8 cellular contexts compared by ENCODE assay signal in genomic region chr7:34928052-34928451, GRCh38.
A peak's percentile ranks its signal among the peaks of the same experiment; 100 is the strongest.
DNase-seq lines count a peak whose midpoint lies in the region; ATAC-seq and TF ChIP-seq lines count a peak whose summit lies in the region.

No MANE protein-coding gene starts in this region.

- in situ Hi-C loops in brain microvascular endothelial cell (cut with HindIII; ENCODE audit: low pct_ligation_motif_present, low sequenced_read_pairs), result no loop called here

- H3K79me2 ChIP-seq in SU-DHL-6 (ENCODE audit: insufficient read depth, low read length), result no peaks in the 10 kb centered on the region

- no peak overlapping the region for H3K9ac ChIP-seq in SU-DHL-6 (ENCODE audit: low read length)

- DNase-seq in C1 segment of cervical spinal cord (lab: John Stamatoyannopoulos, UW) (peak in 10 of 14 donors; percentile 3 to 74 (median 40)), brain microvascular endothelial cell (peak; percentile 33), medulla oblongata (ENCODE audit: extremely low spot score) (peak; percentile 75), type B pancreatic cell (ENCODE audit: extremely low spot score, unreplicated experiment) (no peak), cerebellum (ENCODE audit: low spot score) (no peak)

- no peaks in the 10 kb centered on the region for H3F3A ChIP-seq in SU-DHL-6 (ENCODE audit: insufficient read depth)

- H3K27ac ChIP-seq in SU-DHL-6 (ENCODE audit: low read depth, low read length) (no peak overlapping the region), brain microvascular endothelial cell (no peak overlapping the region)

- ATAC-seq in GM18909 (IDR thresholded peaks at IDR 0.05; ENCODE audit: poor library complexity, unreplicated experiment), result peak; percentile 88
- peak; percentile 61 for ATAC-seq in HG03139 (IDR thresholded peaks at IDR 0.05; ENCODE audit: unreplicated experiment)

- H3K9me2 ChIP-seq in SU-DHL-6 (replicated peaks; ENCODE audit: insufficient read depth, low read length), result no peaks in the 10 kb centered on the region

- no peak overlapping the region for H2AFZ ChIP-seq in SU-DHL-6 (ENCODE audit: low read depth, low read length, severe bottlenecking)

- H3K27me3 ChIP-seq in SU-DHL-6 (ENCODE audit: low read length) (no peaks in the 10 kb centered on the region), brain microvascular endothelial cell (replicated peaks) (no peaks in the 10 kb centered on the region)

- H3K4me1 Mint-ChIP-seq in type B pancreatic cell (ENCODE audit: unreplicated experiment), result no peaks in the 10 kb centered on the region

- H3K36me3 ChIP-seq in SU-DHL-6 (ENCODE audit: low read length) (no peaks in the 10 kb centered on the region), brain microvascular endothelial cell (replicated peaks) (no peaks in the 10 kb centered on the region)

- H3K9me3 Mint-ChIP-seq in type B pancreatic cell, result no peaks in the 10 kb centered on the region

- H4K20me1 ChIP-seq in SU-DHL-6 (ENCODE audit: low read depth, low read length), result no peaks in the 10 kb centered on the region

- no peak overlapping the region for H3K4me3 Mint-ChIP-seq in type B pancreatic cell

- H3K4me3 ChIP-seq in SU-DHL-6 (ENCODE audit: insufficient read depth, low read length, poor library complexity, severe bottlenecking) (no peak overlapping the region), brain microvascular endothelial cell (ENCODE audit: low read depth, low read length) (no peak overlapping the region)

- peaks cover 1% of the 10 kb centered on the region for H3K27me3 Mint-ChIP-seq in type B pancreatic cell

- TF ChIP-seq CTCF in SU-DHL-6 (IDR thresholded peaks at IDR 0.05; ENCODE audit: insufficient read depth, low read length, poor library complexity, severe bottlenecking), result peak; percentile 97
- TF ChIP-seq CTCF in brain microvascular endothelial cell (IDR thresholded peaks at IDR 0.05; ENCODE audit: low read depth, low read length, missing control alignments), result peak; percentile 79
- peak; percentile 70 for TF ChIP-seq CTCF in type B pancreatic cell (conservative IDR thresholded peaks at IDR 0.05)

- no peak overlapping the region for H3K27ac Mint-ChIP-seq in type B pancreatic cell

- H3K9me3 ChIP-seq in SU-DHL-6 (ENCODE audit: insufficient read depth, low read length), result no peaks in the 10 kb centered on the region

- H3K36me3 Mint-ChIP-seq in type B pancreatic cell, result peaks cover 15% of the 10 kb centered on the region

- H3K4me2 ChIP-seq in SU-DHL-6 (ENCODE audit: low read depth, low read length, poor library complexity, severe bottlenecking), result no peak overlapping the region

Comparison
In these comparisons a context has a peak if more than half of its experiments do, and no peak if none do; other contexts are left out.
1. DNase-seq: peak in C1 segment of cervical spinal cord (10 of 14), brain microvascular endothelial cell (single experiment) and medulla oblongata (single experiment); none in type B pancreatic cell (single experiment) and cerebellum (single experiment).
2. Peak in every context shown above with its lines, with median percentiles within 50 percentile points of each other: CTCF ChIP-seq.